In the genomic region with DNA sequence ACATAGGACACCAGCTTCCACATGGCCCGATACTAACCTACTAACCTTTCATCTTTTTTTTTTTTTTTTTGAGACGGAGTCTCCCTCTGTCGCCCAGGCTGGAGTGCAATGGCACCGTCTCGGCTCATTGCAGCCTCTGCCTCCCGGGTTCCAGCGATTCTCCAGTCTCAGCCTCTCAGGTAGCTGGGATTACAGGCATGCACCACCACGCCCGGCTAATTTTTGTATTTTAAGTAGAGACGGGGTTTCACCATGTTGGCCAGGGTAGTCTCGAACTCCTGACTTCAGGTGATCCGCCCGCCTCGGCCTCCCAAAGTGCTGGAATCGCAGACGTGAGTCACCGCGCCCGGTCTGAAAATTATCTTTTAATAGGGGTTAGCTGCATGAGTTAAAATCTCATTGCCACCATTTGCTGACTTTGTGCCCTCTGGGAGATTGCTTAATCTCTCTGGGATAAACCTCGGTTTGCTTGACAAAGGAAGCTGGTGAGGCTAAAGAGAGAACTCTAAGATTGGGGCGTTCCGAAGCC, we compare ENCODE assay signal across 1 cellular context.
TF ChIP-seq lines count a peak whose summit lies in the region.
"Not testable (repeated sequence)": the region's sequence is repeated elsewhere in the genome, so short reads cannot be mapped to it uniquely, and the experiment has no call there.

No MANE protein-coding gene starts in this region.

TF ChIP-seq in K562, 482 proteins besides CTCF, POLR2A, EP300 and RAD21:
- TF ChIP-seq, protein P1, sequence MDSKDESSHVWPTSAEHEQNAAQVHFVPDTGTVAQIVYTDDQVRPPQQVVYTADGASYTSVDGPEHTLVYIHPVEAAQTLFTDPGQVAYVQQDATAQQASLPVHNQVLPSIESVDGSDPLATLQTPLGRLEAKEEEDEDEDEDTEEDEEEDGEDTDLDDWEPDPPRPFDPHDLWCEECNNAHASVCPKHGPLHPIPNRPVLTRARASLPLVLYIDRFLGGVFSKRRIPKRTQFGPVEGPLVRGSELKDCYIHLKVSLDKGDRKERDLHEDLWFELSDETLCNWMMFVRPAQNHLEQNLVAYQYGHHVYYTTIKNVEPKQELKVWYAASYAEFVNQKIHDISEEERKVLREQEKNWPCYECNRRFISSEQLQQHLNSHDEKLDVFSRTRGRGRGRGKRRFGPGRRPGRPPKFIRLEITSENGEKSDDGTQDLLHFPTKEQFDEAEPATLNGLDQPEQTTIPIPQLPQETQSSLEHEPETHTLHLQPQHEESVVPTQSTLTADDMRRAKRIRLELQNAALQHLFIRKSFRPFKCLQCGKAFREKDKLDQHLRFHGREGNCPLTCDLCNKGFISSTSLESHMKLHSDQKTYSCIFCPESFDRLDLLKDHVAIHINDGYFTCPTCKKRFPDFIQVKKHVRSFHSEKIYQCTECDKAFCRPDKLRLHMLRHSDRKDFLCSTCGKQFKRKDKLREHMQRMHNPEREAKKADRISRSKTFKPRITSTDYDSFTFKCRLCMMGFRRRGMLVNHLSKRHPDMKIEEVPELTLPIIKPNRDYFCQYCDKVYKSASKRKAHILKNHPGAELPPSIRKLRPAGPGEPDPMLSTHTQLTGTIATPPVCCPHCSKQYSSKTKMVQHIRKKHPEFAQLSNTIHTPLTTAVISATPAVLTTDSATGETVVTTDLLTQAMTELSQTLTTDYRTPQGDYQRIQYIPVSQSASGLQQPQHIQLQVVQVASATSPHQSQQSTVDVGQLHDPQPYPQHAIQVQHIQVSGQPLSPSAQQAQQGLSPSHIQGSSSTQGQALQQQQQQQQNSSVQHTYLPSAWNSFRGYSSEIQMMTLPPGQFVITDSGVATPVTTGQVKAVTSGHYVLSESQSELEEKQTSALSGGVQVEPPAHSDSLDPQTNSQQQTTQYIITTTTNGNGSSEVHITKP (IDR thresholded peaks at IDR 0.05; ENCODE audit: partially characterized antibody) = peak; percentile 55
- TF ChIP-seq CEBPB (tag; IDR thresholded peaks at IDR 0.05) (peak; percentile 78), JUND (tag; IDR thresholded peaks at IDR 0.05; ENCODE audit: borderline replicate concordance, low read depth, low read length) (0 out of 3 replicates have a peak, but pooled peaks have one; percentile 2), DPF2 (IDR thresholded peaks at IDR 0.05) (0 out of 2 replicates have a peak, but pooled peaks have one; percentile 32), ARNT (IDR thresholded peaks at IDR 0.05) (0 out of 4 replicates have a peak, but pooled peaks of 1 of the 2 experiments have one; percentile 51), CEBPG (tag; conservative IDR thresholded peaks at IDR 0.05 in 1 of 2, IDR thresholded peaks at IDR 0.05 in 1 of 2) (peak; percentile 88 to 89)
- TF ChIP-seq JUND (IDR thresholded peaks at IDR 0.05; ENCODE audit: borderline replicate concordance, low read depth, low read length); CEBPG (CRISPR knock-in tag; IDR thresholded peaks at IDR 0.05): not testable (repeated sequence)
- TF ChIP-seq, protein P2, sequence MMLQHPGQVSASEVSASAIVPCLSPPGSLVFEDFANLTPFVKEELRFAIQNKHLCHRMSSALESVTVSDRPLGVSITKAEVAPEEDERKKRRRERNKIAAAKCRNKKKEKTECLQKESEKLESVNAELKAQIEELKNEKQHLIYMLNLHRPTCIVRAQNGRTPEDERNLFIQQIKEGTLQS (IDR thresholded peaks at IDR 0.05) = 0 out of 2 replicates have a peak, but pooled peaks have one; percentile 20
- TF ChIP-seq, protein P2 (CRISPR knock-in tag; conservative IDR thresholded peaks at IDR 0.05) = not testable (repeated sequence)
TF ChIP-seq in K562: peak in this region for 7; not testable (repeated sequence) for 475.
